Comparison of ENCODE assay signal across 8 cellular contexts in the genomic region with DNA sequence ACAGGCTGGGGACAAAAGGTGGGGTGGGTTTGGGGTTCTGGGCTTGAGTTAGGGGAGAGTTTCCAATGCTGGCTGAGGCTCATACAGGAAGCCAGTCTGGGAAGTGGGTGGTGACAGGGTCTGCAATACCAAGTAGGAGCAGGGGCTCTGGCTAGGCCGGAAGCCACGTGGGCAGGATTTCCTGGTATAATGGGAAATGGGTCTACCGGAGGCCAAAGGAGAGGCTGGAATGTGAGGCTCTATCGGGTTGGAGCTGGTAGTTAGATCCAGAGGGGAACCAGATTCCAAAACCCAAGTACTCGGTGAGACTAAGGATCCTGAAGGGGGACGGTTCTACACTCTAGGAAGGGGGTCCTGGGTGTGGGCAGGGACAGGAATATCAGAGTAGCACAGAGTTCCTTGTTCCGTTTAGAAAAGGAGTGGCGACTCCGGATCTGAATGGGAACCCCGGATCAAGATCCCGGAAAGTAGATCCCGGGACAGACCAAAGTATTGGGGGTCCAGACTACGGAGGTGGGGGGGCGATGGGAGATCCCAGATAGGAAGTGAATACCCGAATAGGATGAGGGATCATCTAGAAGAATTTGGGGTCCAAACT. TPM values are rescaled to one million over a fixed set of nuclear protein-coding genes. Genes with fewer than 3 reads are reported as not detected.
A peak's percentile ranks its signal among the peaks of the same experiment; 100 is the strongest.
DNase-seq lines count a peak whose midpoint lies in the region; ATAC-seq, FAIRE-seq and TF ChIP-seq lines count a peak whose summit lies in the region.

No MANE protein-coding gene starts in this region.

- H4K20me1 ChIP-seq in KMS-11 (ENCODE audit: insufficient read depth) = no peaks in the 10 kb centered on the region
- peaks cover 16% of the 10 kb centered on the region; the same call in 1 of the 2 replicates for H4K20me1 ChIP-seq in HepG2 (ENCODE audit: insufficient read depth, low read length)

- no peak for ATAC-seq in body of pancreas
- peak; percentile 24 for ATAC-seq in HepG2
- no peak for ATAC-seq in upper lobe of right lung
- ATAC-seq in omental fat pad (ENCODE audit: low FRiP score) = no peak
- ATAC-seq in HG02884 (IDR thresholded peaks at IDR 0.05; ENCODE audit: unreplicated experiment) = no peak
- ATAC-seq in HG02571 (IDR thresholded peaks at IDR 0.05; ENCODE audit: unreplicated experiment) = no peak

- H3K9ac ChIP-seq in KMS-11 = peak overlapping the region; percentile 69; the same call in 1 of the 2 replicates
- H3K9ac ChIP-seq in HepG2 (ENCODE audit: insufficient read depth, low read depth, low read length) = peak overlapping the region; percentile 91

- H3K4me3 ChIP-seq in KMS-11 (IDR thresholded peaks at IDR 0.05; ENCODE audit: insufficient read depth, low read depth, low read length) = no peak overlapping the region
- H3K4me3 ChIP-seq in body of pancreas = peak overlapping the region; percentile 80 to 82
- peak overlapping the region; percentile 87 to 93 (median 90) for H3K4me3 ChIP-seq in HepG2 (replicated peaks in 1 of 3; ENCODE audit: insufficient read depth in 1 of 3, low read depth in 2 of 3, low read length in 3 of 3)
- H3K4me3 ChIP-seq in upper lobe of right lung = peak overlapping the region; percentile 89

- TF ChIP-seq RAD21 in HepG2 (CRISPR knock-in tag; IDR thresholded peaks at IDR 0.05) = no peak

- no peak for TF ChIP-seq EP300 in HepG2 (IDR thresholded peaks at IDR 0.05; ENCODE audit: low read depth in 2 of 2, low read length in 2 of 2)
- TF ChIP-seq EP300 in HepG2 (CRISPR knock-in tag; IDR thresholded peaks at IDR 0.05; ENCODE audit: borderline replicate concordance) = no peak

- no peaks in the 10 kb centered on the region for H3K36me3 ChIP-seq in KMS-11 (ENCODE audit: insufficient read depth)
- no peaks in the 10 kb centered on the region for H3K36me3 ChIP-seq in body of pancreas (replicated peaks in 1 of 2; ENCODE audit: insufficient read depth in 1 of 2, low read depth in 2 of 2)
- H3K36me3 ChIP-seq in HepG2 (replicated peaks in 1 of 2; ENCODE audit: control insufficient read depth in 1 of 2, insufficient read depth in 2 of 2, low read length in 2 of 2) = peaks cover 2 to 13% of the 10 kb centered on the region in 2 experiments; a peak in 4 of 5 replicates
- peaks cover 15% of the 10 kb centered on the region for H3K36me3 ChIP-seq in upper lobe of right lung

- DNase-seq in CD1c-positive myeloid dendritic cell (ENCODE audit: extremely low spot score) = peak; percentile 56
- peak in 1 of 4 donors; percentile 28 for DNase-seq in body of pancreas
- DNase-seq in HepG2 (ENCODE audit: low spot score) = peak; percentile 64
- no peak for DNase-seq in upper lobe of right lung
- no peak for DNase-seq in omental fat pad (ENCODE audit: low spot score)

- TF ChIP-seq CTCF in KMS-11 (conservative IDR thresholded peaks at IDR 0.05; ENCODE audit: low read depth, low read length) (no peak), body of pancreas (IDR thresholded peaks at IDR 0.05) (no peak), HepG2 (CRISPR knock-in tag; IDR thresholded peaks at IDR 0.05) (no peak), upper lobe of right lung (IDR thresholded peaks at IDR 0.05) (no peak), omental fat pad (IDR thresholded peaks at IDR 0.05) (no peak)

- in situ Hi-C loops in HepG2 (cut with HindIII; ENCODE audit: extremely low pct_ligation_motif_present, low pct_unique_long_range_greater_than_20kb) = no loop called here

- FAIRE-seq in HepG2 (lab: Jason Lieb, UNC) = peak; percentile 60

- H3K27me3 ChIP-seq in KMS-11 (ENCODE audit: insufficient read depth, low read depth) = no peaks in the 10 kb centered on the region
- peaks cover 0 to 10% of the 10 kb centered on the region in 2 donors for H3K27me3 ChIP-seq in body of pancreas
- H3K27me3 ChIP-seq in HepG2 (ENCODE audit: control insufficient read depth in 1 of 2, insufficient read depth in 2 of 2, low read length in 2 of 2) = peaks cover 0 to 21% of the 10 kb centered on the region in 2 experiments; a peak in 3 of 5 replicates
- H3K27me3 ChIP-seq in upper lobe of right lung = peaks cover 7% of the 10 kb centered on the region

- H3K4me2 ChIP-seq in KMS-11 (peak overlapping the region; percentile 91), HepG2 (ENCODE audit: low read depth, low read length) (peak overlapping the region; percentile 100)

- no peaks in the 10 kb centered on the region for H3K9me3 ChIP-seq in body of pancreas
- H3K9me3 ChIP-seq in HepG2 (ENCODE audit: low read length) = no peaks in the 10 kb centered on the region
- H3K9me3 ChIP-seq in upper lobe of right lung = no peaks in the 10 kb centered on the region

- peak overlapping the region; percentile 55; the same call in 1 of the 2 replicates for H3K27ac ChIP-seq in KMS-11
- H3K27ac ChIP-seq in body of pancreas = peak overlapping the region in 3 of 4 donors; percentile 55 to 80 (median 71)
- H3K27ac ChIP-seq in HepG2 (ENCODE audit: extremely low read length, insufficient read depth, low read length) = peak overlapping the region; percentile 62
- H3K27ac ChIP-seq in upper lobe of right lung = peak overlapping the region; percentile 71

- BruUV-seq in HepG2 (replicated peaks; lab: Mats Ljungman, UMichigan) = no TSS peak

- CTCF ChIA-PET in HepG2 (lab: Yijun Ruan, JAX; ENCODE audit: low intra/inter-chr PET ratio, low total read pairs) = interaction anchor here (3.7 to 4.0 kb wide), 2 partner anchors 14 to 22 kb away, joined by 37 to 40 read pairs; no protein-coding TSS in a partner anchor

- TF ChIP-seq POLR2A in body of pancreas (IDR thresholded peaks at IDR 0.05) = peak in 2 of 3 donors; percentile 7
- peak; percentile 30 to 33; a peak in 2 of 4 replicates for TF ChIP-seq POLR2A in HepG2 (IDR thresholded peaks at IDR 0.05; ENCODE audit: insufficient read depth in 1 of 2, low read depth in 2 of 2, low read length in 2 of 2)

- peaks cover 34% of the 10 kb centered on the region for H3K4me1 ChIP-seq in KMS-11 (ENCODE audit: low read depth, poor library complexity, severe bottlenecking)
- H3K4me1 ChIP-seq in body of pancreas = peaks cover 43% of the 10 kb centered on the region
- peaks cover 17% of the 10 kb centered on the region for H3K4me1 ChIP-seq in HepG2 (ENCODE audit: insufficient read depth, low read length)
- H3K4me1 ChIP-seq in upper lobe of right lung = peaks cover 47% of the 10 kb centered on the region

- WGBS in body of pancreas, 2 donors = 1% methylated on average over 15 of the region's 15 CpGs
- 2% methylated on average over 15 of the region's 15 CpGs for WGBS in HepG2 (ENCODE audit: low lambda C conversion rate)

- H2AFZ ChIP-seq in KMS-11 (ENCODE audit: low read depth) (peak overlapping the region; percentile 82; the same call in 1 of the 2 replicates), HepG2 (ENCODE audit: low read length) (no peak overlapping the region)

- POLR2A ChIA-PET in HepG2 (lab: Yijun Ruan, JAX) = interaction anchor here (1.5 to 1.8 kb wide), 3 partner anchors 68 to 142 kb away, joined by 4 read pairs; partner anchors contain the start of gene RAVER1

- intact Hi-C loops in body of pancreas (cut with DNase I) (no loop called here), HepG2 (cut with micrococcal nuclease; ENCODE audit: unreplicated experiment) (no loop called here), upper lobe of right lung (cut with DNase I) (loop anchor here (5.0 kb wide), 1 partner anchor 145 kb away; no protein-coding TSS in a partner anchor)

- H3K79me2 ChIP-seq in KMS-11 (ENCODE audit: insufficient read depth, low read depth) (peaks cover 56% of the 10 kb centered on the region), HepG2 (ENCODE audit: insufficient read depth, low read length) (peaks cover 48% of the 10 kb centered on the region)

RNA-seq across cellular contexts. Expression of gene CDC37, which starts 0.8 kb away (rescaled TPM):
- total RNA-seq in body of pancreas = 100 to 1,000 TPM in 1 of 2 donors, 10 to 100 TPM in 1; 89.7 to 122 TPM
- total RNA-seq in HepG2 (2016; rRNA removed; fragmentation: Illumina TruSeq; extraction: Trizol) = 134 and 158 TPM in 2 replicates
- 36.6 and 36.7 TPM in 2 replicates for total RNA-seq in HepG2 (2016; cell fraction: cytosol; rRNA removed; fragmentation: Illumina TruSeq; extraction: Trizol; ENCODE audit: low read depth)
- total RNA-seq in HepG2 (2016; cell fraction: insoluble cytoplasmic fraction; rRNA removed; fragmentation: Illumina TruSeq; extraction: Trizol) = 125 and 171 TPM in 2 replicates
- 51.9 and 53.0 TPM in 2 replicates for total RNA-seq in HepG2 (2016; cell fraction: membrane; rRNA removed; fragmentation: Illumina TruSeq; extraction: Trizol)
- total RNA-seq in HepG2 (2016; cell fraction: nucleus; rRNA removed; fragmentation: Illumina TruSeq; extraction: Trizol) = 80.1 and 80.2 TPM in 2 replicates
- 177 and 191 TPM in 2 replicates for polyA plus RNA-seq in HepG2 (2011; rRNA removed)
- 157 and 211 TPM in 2 replicates for polyA plus RNA-seq in HepG2 (2011; cell fraction: cytosol; rRNA removed)
- 522 and 527 TPM in 2 replicates for polyA plus RNA-seq in HepG2 (2011; cell fraction: nucleus; rRNA removed)
- polyA plus RNA-seq in HepG2 (2012) = 89.1 and 94.9 TPM in 2 replicates
- polyA plus RNA-seq in HepG2 (2016; cell fraction: cytosol; fragmentation: Illumina TruSeq; extraction: Trizol; ENCODE audit: low read depth) = 39.2 and 43.2 TPM in 2 replicates
- 161 and 171 TPM in 2 replicates for polyA plus RNA-seq in HepG2 (2016; cell fraction: insoluble cytoplasmic fraction; fragmentation: Illumina TruSeq; extraction: Trizol; ENCODE audit: low read depth)
- polyA plus RNA-seq in HepG2 (2016; cell fraction: membrane; fragmentation: Illumina TruSeq; extraction: Trizol; ENCODE audit: low read depth) = 52.6 and 54.0 TPM in 2 replicates
- polyA plus RNA-seq in HepG2 (2016; cell fraction: nucleus; fragmentation: Illumina TruSeq; extraction: Trizol; ENCODE audit: insufficient read depth, low read depth) = 240 and 249 TPM in 2 replicates
- 90.9 and 144 TPM in 2 replicates for polyA minus RNA-seq in HepG2 (2011; rRNA and poly(A)+ RNA removed; ENCODE audit: low replicate concordance)
- 42.3 and 52.9 TPM in 2 replicates for polyA minus RNA-seq in HepG2 (2011; cell fraction: cytosol; rRNA and poly(A)+ RNA removed)
- 38.0 and 40.4 TPM in 2 replicates for polyA minus RNA-seq in HepG2 (2011; cell fraction: nucleus; rRNA and poly(A)+ RNA removed)
- 154 TPM for total RNA-seq in upper lobe of right lung
- 100 to 1,000 TPM; 146 to 308 (median 195) TPM for total RNA-seq in omental fat pad

RNA-seq across cellular contexts. Expression of gene PDE4A, which starts 17.8 kb away (rescaled TPM):
- total RNA-seq in body of pancreas (10 to 100 TPM in 1 of 2 donors, 1 to 10 TPM in 1; 8.8 to 17.1 TPM), HepG2 (2016; rRNA removed; fragmentation: Illumina TruSeq; extraction: Trizol) (1.1 TPM in 2 replicates), upper lobe of right lung (35.5 TPM), omental fat pad (10 to 100 TPM in 3 of 4 donors, 1 to 10 TPM in 1; 9.8 to 30.3 (median 16.2) TPM)
- total RNA-seq in HepG2 (2016; cell fraction: cytosol; rRNA removed; fragmentation: Illumina TruSeq; extraction: Trizol; ENCODE audit: low read depth) = 1.5 and 1.6 TPM in 2 replicates
- 0.89 and 1.2 TPM in 2 replicates for total RNA-seq in HepG2 (2016; cell fraction: insoluble cytoplasmic fraction; rRNA removed; fragmentation: Illumina TruSeq; extraction: Trizol)
- 3.6 and 3.7 TPM in 2 replicates for total RNA-seq in HepG2 (2016; cell fraction: membrane; rRNA removed; fragmentation: Illumina TruSeq; extraction: Trizol)
- 1.3 and 1.5 TPM in 2 replicates for total RNA-seq in HepG2 (2016; cell fraction: nucleus; rRNA removed; fragmentation: Illumina TruSeq; extraction: Trizol)
- 4.1 TPM in 2 replicates for polyA plus RNA-seq in HepG2 (2011; rRNA removed)
- polyA plus RNA-seq in HepG2 (2011; cell fraction: cytosol; rRNA removed) = 3.5 and 3.8 TPM in 2 replicates
- 9.1 and 10.2 TPM in 2 replicates for polyA plus RNA-seq in HepG2 (2011; cell fraction: nucleus; rRNA removed)
- polyA plus RNA-seq in HepG2 (2012) = 5.1 and 5.7 TPM in 2 replicates
- 3.3 and 3.8 TPM in 2 replicates for polyA plus RNA-seq in HepG2 (2016; cell fraction: cytosol; fragmentation: Illumina TruSeq; extraction: Trizol; ENCODE audit: low read depth)
- 2.8 and 3.6 TPM in 2 replicates for polyA plus RNA-seq in HepG2 (2016; cell fraction: insoluble cytoplasmic fraction; fragmentation: Illumina TruSeq; extraction: Trizol; ENCODE audit: low read depth)
- 6.6 and 7.6 TPM in 2 replicates for polyA plus RNA-seq in HepG2 (2016; cell fraction: membrane; fragmentation: Illumina TruSeq; extraction: Trizol; ENCODE audit: low read depth)
- polyA plus RNA-seq in HepG2 (2016; cell fraction: nucleus; fragmentation: Illumina TruSeq; extraction: Trizol; ENCODE audit: insufficient read depth, low read depth) = 5.9 and 7.4 TPM in 2 replicates
- polyA minus RNA-seq in HepG2 (2011; rRNA and poly(A)+ RNA removed; ENCODE audit: low replicate concordance) = 1.0 and 6.6 TPM in 2 replicates
- polyA minus RNA-seq in HepG2 (2011; cell fraction: cytosol; rRNA and poly(A)+ RNA removed) = 3.9 and 5.0 TPM in 2 replicates
- polyA minus RNA-seq in HepG2 (2011; cell fraction: nucleus; rRNA and poly(A)+ RNA removed) = 2.6 and 2.9 TPM in 2 replicates

RNA-seq across cellular contexts. Expression of gene TYK2, which starts 22.2 kb away (rescaled TPM):
- total RNA-seq in body of pancreas = 100 to 1,000 TPM in 1 of 2 donors, 10 to 100 TPM in 1; 72.4 to 168 TPM
- total RNA-seq in HepG2 (2016; rRNA removed; fragmentation: Illumina TruSeq; extraction: Trizol) = 39.9 and 60.1 TPM in 2 replicates
- 18.1 and 22.9 TPM in 2 replicates for total RNA-seq in HepG2 (2016; cell fraction: cytosol; rRNA removed; fragmentation: Illumina TruSeq; extraction: Trizol; ENCODE audit: low read depth)
- total RNA-seq in HepG2 (2016; cell fraction: insoluble cytoplasmic fraction; rRNA removed; fragmentation: Illumina TruSeq; extraction: Trizol) = 32.6 and 70.2 TPM in 2 replicates
- total RNA-seq in HepG2 (2016; cell fraction: membrane; rRNA removed; fragmentation: Illumina TruSeq; extraction: Trizol) = 32.1 and 33.4 TPM in 2 replicates
- 63.1 and 76.4 TPM in 2 replicates for total RNA-seq in HepG2 (2016; cell fraction: nucleus; rRNA removed; fragmentation: Illumina TruSeq; extraction: Trizol)
- 38.8 and 40.8 TPM in 2 replicates for polyA plus RNA-seq in HepG2 (2011; rRNA removed)
- polyA plus RNA-seq in HepG2 (2011; cell fraction: cytosol; rRNA removed) = 14.9 and 22.3 TPM in 2 replicates
- polyA plus RNA-seq in HepG2 (2011; cell fraction: nucleus; rRNA removed) = 283 and 302 TPM in 2 replicates
- polyA plus RNA-seq in HepG2 (2012) = 37.3 and 46.8 TPM in 2 replicates
- polyA plus RNA-seq in HepG2 (2016; cell fraction: cytosol; fragmentation: Illumina TruSeq; extraction: Trizol; ENCODE audit: low read depth) = 14.0 and 16.4 TPM in 2 replicates
- polyA plus RNA-seq in HepG2 (2016; cell fraction: insoluble cytoplasmic fraction; fragmentation: Illumina TruSeq; extraction: Trizol; ENCODE audit: low read depth) = 50.3 and 62.5 TPM in 2 replicates
- 32.6 and 34.8 TPM in 2 replicates for polyA plus RNA-seq in HepG2 (2016; cell fraction: membrane; fragmentation: Illumina TruSeq; extraction: Trizol; ENCODE audit: low read depth)
- 231 and 244 TPM in 2 replicates for polyA plus RNA-seq in HepG2 (2016; cell fraction: nucleus; fragmentation: Illumina TruSeq; extraction: Trizol; ENCODE audit: insufficient read depth, low read depth)
- 53.7 and 73.5 TPM in 2 replicates for polyA minus RNA-seq in HepG2 (2011; rRNA and poly(A)+ RNA removed; ENCODE audit: low replicate concordance)
- 20.7 and 22.3 TPM in 2 replicates for polyA minus RNA-seq in HepG2 (2011; cell fraction: cytosol; rRNA and poly(A)+ RNA removed)
- polyA minus RNA-seq in HepG2 (2011; cell fraction: nucleus; rRNA and poly(A)+ RNA removed) = 30.0 and 34.8 TPM in 2 replicates
- 140 TPM for total RNA-seq in upper lobe of right lung
- 100 to 1,000 TPM in 1 of 4 donors, 10 to 100 TPM in 3; 60.2 to 137 (median 76.9) TPM for total RNA-seq in omental fat pad

Comparison
In these comparisons a context has a peak if more than half of its experiments do, and no peak if none do; other contexts are left out.
1. DNase-seq: peak in CD1c-positive myeloid dendritic cell (single experiment) and HepG2 (single experiment); none in upper lobe of right lung (single experiment) and omental fat pad (single experiment).
2. Peak in every context shown above with its lines, with median percentiles within 50 percentile points of each other: H3K27ac ChIP-seq.